ENCODE assay signal across 24 cellular contexts in genomic region chr7:70559815-70560214, GRCh38.
"Had no signal": no experiment of that assay in that cellular context is flagged by ENCODE, and none has a peak within 500 bp of the region (broad histone marks: within the 10 kb centered on the region; RNA-seq: fewer than 3 reads in every experiment).

No MANE protein-coding gene starts in this region.

- H3K27ac ChIP-seq: colonic mucosa, coronary artery, dorsolateral prefrontal cortex, epithelial cell of prostate, esophagus muscularis mucosa, esophagus squamous epithelium, foreskin keratinocyte, gastrocnemius medialis, gastroesophageal sphincter, heart left ventricle, heart right ventricle had no signal

- H3K4me3 Mint-ChIP-seq: dendritic cell treated with granulocyte-macrophage colony-stimulating factor and Interleukin-4, amounts not matched to agents 40 ng/mL and 50 ng/mL, for 4 days; effector memory CD8-positive, alpha-beta T cell had no signal

- H3K27me3 ChIP-seq: colonic mucosa, dorsolateral prefrontal cortex, esophagus muscularis mucosa, gastrocnemius medialis, gastroesophageal sphincter, heart left ventricle, heart right ventricle had no signal

- H3K36me3 ChIP-seq: colonic mucosa, esophagus muscularis mucosa, esophagus squamous epithelium, gastrocnemius medialis, gastroesophageal sphincter, heart left ventricle, heart right ventricle had no signal

- DNase-seq: colonic mucosa; cortex of kidney; dermis blood vessel endothelial cell; dorsolateral prefrontal cortex; effector CD4-positive, alpha-beta T cell; effector CD8-positive, alpha-beta T cell; effector memory CD4-positive, alpha-beta T cell; effector memory CD8-positive, alpha-beta T cell; erythroblast; esophagus squamous epithelium; foreskin fibroblast; foreskin keratinocyte; foreskin melanocyte; gastrocnemius medialis; glutamatergic neuron; head of caudate nucleus; heart left ventricle; heart right ventricle had no signal

- H3K27ac Mint-ChIP-seq: dendritic cell treated with granulocyte-macrophage colony-stimulating factor and Interleukin-4, amounts not matched to agents 40 ng/mL and 50 ng/mL, for 4 days; effector memory CD8-positive, alpha-beta T cell had no signal

- H3K27me3 Mint-ChIP-seq: dendritic cell treated with granulocyte-macrophage colony-stimulating factor and Interleukin-4, amounts not matched to agents 40 ng/mL and 50 ng/mL, for 4 days; effector memory CD8-positive, alpha-beta T cell had no signal

- H3K9me3 ChIP-seq: colonic mucosa, esophagus muscularis mucosa, gastrocnemius medialis, gastroesophageal sphincter, heart left ventricle had no signal

- H3K4me1 ChIP-seq: colonic mucosa, esophagus muscularis mucosa, esophagus squamous epithelium, foreskin keratinocyte, gastrocnemius medialis, gastroesophageal sphincter, heart left ventricle, heart right ventricle had no signal

- ATAC-seq: effector memory CD8-positive, alpha-beta T cell; esophagus mucosa; foreskin keratinocyte; gastrocnemius medialis; gastroesophageal sphincter; heart left ventricle; heart right ventricle had no signal

- H3K4me3 ChIP-seq: colonic mucosa, coronary artery, dorsolateral prefrontal cortex, esophagus muscularis mucosa, esophagus squamous epithelium, gastrocnemius medialis, gastroesophageal sphincter, heart left ventricle, heart right ventricle had no signal
